ENCODE assay signal across 9 cellular contexts in genomic region chr7:33423646-33424020, GRCh38.
DNase-seq lines count a peak whose midpoint lies in the region; ATAC-seq and TF ChIP-seq lines count a peak whose summit lies in the region.
"Had no signal": no experiment of that assay in that cellular context is flagged by ENCODE, and none has a peak within 500 bp of the region (broad histone marks: within the 10 kb centered on the region; RNA-seq: fewer than 3 reads in every experiment).

No MANE protein-coding gene starts in this region.

- H3K9me3 Mint-ChIP-seq in activated T-cell treated with anti-CD3 and anti-CD28 coated beads, Interleukin-2, amount 50 U/mL, for 24 hours: no peaks in the 10 kb centered on the region
- H3K9me3 Mint-ChIP-seq: activated naive CD4-positive, alpha-beta T cell treated with anti-CD3 and anti-CD28 coated beads, Interleukin-2, amount 50 U/mL, for 24 hours had no signal

- H3K4me1 Mint-ChIP-seq in activated T-cell treated with anti-CD3 and anti-CD28 coated beads, Interleukin-2, amount 50 U/mL, for 24 hours (ENCODE audit: low read depth): no peaks in the 10 kb centered on the region
- H3K4me1 Mint-ChIP-seq: activated naive CD4-positive, alpha-beta T cell treated with anti-CD3 and anti-CD28 coated beads, Interleukin-2, amount 50 U/mL, for 24 hours had no signal

- H3K27me3 Mint-ChIP-seq in activated T-cell treated with anti-CD3 and anti-CD28 coated beads, Interleukin-2, amount 50 U/mL, for 24 hours: no peaks in the 10 kb centered on the region
- H3K27me3 Mint-ChIP-seq: activated naive CD4-positive, alpha-beta T cell treated with anti-CD3 and anti-CD28 coated beads, Interleukin-2, amount 50 U/mL, for 24 hours had no signal

- H3K9me2 ChIP-seq in Loucy (replicated peaks; ENCODE audit: low read depth, low read length): no peaks in the 10 kb centered on the region

- intact Hi-C loops in left cardiac atrium (cut with DNase I): no loop called here

- no peaks in the 10 kb centered on the region for H4K20me1 ChIP-seq in Loucy (ENCODE audit: insufficient read depth, low read length, poor library complexity, severe bottlenecking)

- H2AFZ ChIP-seq in Loucy (ENCODE audit: low read length): no peak overlapping the region

- no peaks in the 10 kb centered on the region for H3K9me3 ChIP-seq in cardiac muscle cell (ENCODE audit: low read depth)
- no peaks in the 10 kb centered on the region for H3K9me3 ChIP-seq in HEK293 (ENCODE audit: control insufficient read depth, insufficient read depth, low read depth, low read length)
- H3K9me3 ChIP-seq in Loucy (ENCODE audit: insufficient read depth, low read depth, low read length): no peaks in the 10 kb centered on the region

- TF ChIP-seq POLR2A in erythroblast (IDR thresholded peaks at IDR 0.05; ENCODE audit: low read length): no peak

- no peak overlapping the region for H3K27ac ChIP-seq in cardiac muscle cell
- no peak overlapping the region for H3K27ac ChIP-seq in HEK293 (ENCODE audit: extremely low read depth, low read depth, low read length)

- H3K27ac Mint-ChIP-seq in activated T-cell treated with anti-CD3 and anti-CD28 coated beads, Interleukin-2, amount 50 U/mL, for 24 hours: no peak overlapping the region
- H3K27ac Mint-ChIP-seq: activated naive CD4-positive, alpha-beta T cell treated with anti-CD3 and anti-CD28 coated beads, Interleukin-2, amount 50 U/mL, for 24 hours had no signal

- H3K79me2 ChIP-seq in Loucy (ENCODE audit: insufficient read depth, low read length): no peaks in the 10 kb centered on the region

- no peaks in the 10 kb centered on the region for H3K36me3 ChIP-seq in cardiac muscle cell
- H3K36me3 ChIP-seq in HEK293 (ENCODE audit: control insufficient read depth in 2 of 2, insufficient read depth in 1 of 2, low read length in 2 of 2): no peaks in the 10 kb centered on the region
- H3K36me3 ChIP-seq in Loucy (ENCODE audit: insufficient read depth, low read length): no peaks in the 10 kb centered on the region

- H3K4me1 ChIP-seq in cardiac muscle cell (ENCODE audit: low read depth) (peaks cover 17% of the 10 kb centered on the region), HEK293 (ENCODE audit: control insufficient read depth, insufficient read depth, low read length) (no peaks in the 10 kb centered on the region), Loucy (ENCODE audit: insufficient read depth, low read length, poor library complexity, severe bottlenecking) (no peaks in the 10 kb centered on the region)

- DNase-seq in cardiac muscle cell (ENCODE audit: low read depth in 1 of 2, low spot score in 1 of 2) (no peak), left cardiac atrium (no peak), erythroblast (lab: John Stamatoyannopoulos, UW) (peak; percentile 10 to 33), GM03348 (ENCODE audit: low spot score) (no peak), NCI-H524 treated with DMSO at 0.1 percent for 48 hours (lab: John Stamatoyannopoulos, UW) (no peak)
- no peak for DNase-seq in activated T-cell treated with anti-CD3 and anti-CD28 coated beads, Interleukin-2, amount 50 U/mL, for 24 hours

- TF ChIP-seq CTCF in cardiac muscle cell (IDR thresholded peaks at IDR 0.05; ENCODE audit: low read depth, low read length) (peak; percentile 23), HEK293 (tag by site-specific recombination; IDR thresholded peaks at IDR 0.05) (no peak), Loucy (conservative IDR thresholded peaks at IDR 0.05; ENCODE audit: low read length) (peak; percentile 77)

- no peak overlapping the region for H3K9ac ChIP-seq in Loucy (ENCODE audit: low read depth, low read length, poor library complexity, severe bottlenecking)

- H3F3A ChIP-seq in Loucy (ENCODE audit: low read depth): no peaks in the 10 kb centered on the region

- H3K4me2 ChIP-seq in Loucy (ENCODE audit: low read depth, low read length, poor library complexity, severe bottlenecking): no peak overlapping the region

- POLR2A ChIA-PET in HEK293 (lab: Yijun Ruan, JAX): no interaction called here

- no peaks in the 10 kb centered on the region for H3K36me3 Mint-ChIP-seq in activated T-cell treated with anti-CD3 and anti-CD28 coated beads, Interleukin-2, amount 50 U/mL, for 24 hours (ENCODE audit: low read depth)
- H3K36me3 Mint-ChIP-seq: activated naive CD4-positive, alpha-beta T cell treated with anti-CD3 and anti-CD28 coated beads, Interleukin-2, amount 50 U/mL, for 24 hours had no signal

- no peak overlapping the region for H3K4me3 Mint-ChIP-seq in activated T-cell treated with anti-CD3 and anti-CD28 coated beads, Interleukin-2, amount 50 U/mL, for 24 hours
- H3K4me3 Mint-ChIP-seq: activated naive CD4-positive, alpha-beta T cell treated with anti-CD3 and anti-CD28 coated beads, Interleukin-2, amount 50 U/mL, for 24 hours had no signal

- H3K4me3 ChIP-seq in cardiac muscle cell (no peak overlapping the region), HEK293 (ENCODE audit: low read depth, low read length) (no peak overlapping the region), Loucy (ENCODE audit: low read length, poor library complexity, severe bottlenecking) (no peak overlapping the region)

- H3K27me3 ChIP-seq in cardiac muscle cell (no peaks in the 10 kb centered on the region), Loucy (ENCODE audit: insufficient read depth, low read length, poor library complexity, severe bottlenecking) (no peaks in the 10 kb centered on the region)

- CTCF ChIA-PET in HEK293 (lab: Yijun Ruan, JAX): interaction anchor here (0.5 to 1.8 kb wide), 17 partner anchors 10 to 472 kb away, joined by 3 to 8 read pairs (median 3); no protein-coding TSS in a partner anchor

- no peak for ATAC-seq in left cardiac atrium

TF ChIP-seq in HEK293, 187 proteins besides CTCF, POLR2A, EP300 and RAD21:
- TF ChIP-seq ZNF654 (tag by site-specific recombination; IDR thresholded peaks at IDR 0.05; ENCODE audit: low read depth) (peak; percentile 29), HOXC10 (CRISPR knock-in tag; IDR thresholded peaks at IDR 0.05) (no peak), PRDM1 (tag by site-specific recombination; IDR thresholded peaks at IDR 0.05) (peak; percentile 59; the same call in 1 of the 2 replicates), ZNF580 (tag by site-specific recombination; IDR thresholded peaks at IDR 0.05) (peak; percentile 76; the same call in 1 of the 2 replicates)

Comparison
In these comparisons a context has a peak if more than half of its experiments do, and no peak if none do; other contexts are left out.
1. DNase-seq: peak in erythroblast (2 of 2); none in cardiac muscle cell (0 of 2), left cardiac atrium (single experiment), activated T-cell treated with anti-CD3 and anti-CD28 coated beads, Interleukin-2, amount 50 U/mL, for 24 hours (single experiment), GM03348 (single experiment) and NCI-H524 treated with DMSO at 0.1 percent for 48 hours (single experiment).